29 cellular contexts compared by ENCODE assay signal in genomic region chr2:84652430-84652829, GRCh38.
DNase-seq lines count a peak whose midpoint lies in the region; ATAC-seq, FAIRE-seq and TF ChIP-seq lines count a peak whose summit lies in the region.
"Had no signal": no experiment of that assay in that cellular context is flagged by ENCODE, and none has a peak within 500 bp of the region (broad histone marks: within the 10 kb centered on the region; RNA-seq: fewer than 3 reads in every experiment).

No MANE protein-coding gene starts in this region.

- H2AFZ ChIP-seq in GM23248, result no peak overlapping the region

- H4K20me1 ChIP-seq in GM23248 (ENCODE audit: insufficient read depth), result no peaks in the 10 kb centered on the region

- intact Hi-C loops in CD8-positive, alpha-beta T cell (cut with DNase I, micrococcal nuclease), result loop anchor here (5.0 kb wide), 1 partner anchor 40 kb away; no protein-coding TSS in a partner anchor
- intact Hi-C loops in naive thymus-derived CD4-positive, alpha-beta T cell (cut with micrococcal nuclease), result loop anchor here (1.0 to 5.0 kb wide), 6 partner anchors 8 to 275 kb away; no protein-coding TSS in a partner anchor

- H3K9ac ChIP-seq in GM23248, result no peak overlapping the region

- H3K27ac ChIP-seq in CD8-positive, alpha-beta T cell (ENCODE audit: low read depth, low read length), result no peak overlapping the region
- peak overlapping the region; percentile 24 for H3K27ac ChIP-seq in naive thymus-derived CD4-positive, alpha-beta T cell (ENCODE audit: low read depth, low read length)
- no peak overlapping the region for H3K27ac ChIP-seq in GM23248
- H3K27ac ChIP-seq: adrenal gland, pancreas had no signal

- H3F3A ChIP-seq in GM23248 (ENCODE audit: insufficient read depth), result no peaks in the 10 kb centered on the region

- H3K9me3 ChIP-seq in CD8-positive, alpha-beta T cell (ENCODE audit: low read length), result no peaks in the 10 kb centered on the region
- no peaks in the 10 kb centered on the region for H3K9me3 ChIP-seq in naive thymus-derived CD4-positive, alpha-beta T cell (ENCODE audit: control insufficient read depth in 2 of 3, low read length in 3 of 3)
- no peaks in the 10 kb centered on the region for H3K9me3 ChIP-seq in GM23248 (ENCODE audit: low read depth)
- H3K9me3 ChIP-seq: adrenal gland, BE2C, Caco-2, pancreas had no signal

- H3K4me2 ChIP-seq in GM23248 (ENCODE audit: unreplicated experiment), result no peak overlapping the region
- H3K4me2 ChIP-seq: smooth muscle cell had no signal

- H3K4me3 Mint-ChIP-seq in activated T-cell treated with anti-CD3 and anti-CD28 coated beads, Interleukin-2, amount 50 U/mL, for 24 hours, result no peak overlapping the region
- peak overlapping the region; percentile 19 for H3K4me3 Mint-ChIP-seq in CD8-positive, alpha-beta T cell
- peak overlapping the region; percentile 43 for H3K4me3 Mint-ChIP-seq in T-helper 1 cell treated with Interleukin-12 subunit alpha and Interleukin-12 subunit beta and Interleukin-4 antibody, amounts not matched to agents 30 μg/mL and 1 μg/mL, for 36 hours
- peak overlapping the region in 9 of 10 donors; percentile 41 to 75 (median 67) for H3K4me3 Mint-ChIP-seq in naive thymus-derived CD4-positive, alpha-beta T cell
- H3K4me3 Mint-ChIP-seq: brain, nephron progenitor cell, type B pancreatic cell had no signal

- no peak overlapping the region for H3K4me3 ChIP-seq in CD8-positive, alpha-beta T cell (ENCODE audit: low read depth, low read length)
- H3K4me3 ChIP-seq in naive thymus-derived CD4-positive, alpha-beta T cell (ENCODE audit: low read length), result no peak overlapping the region
- no peak overlapping the region for H3K4me3 ChIP-seq in GM23248
- H3K4me3 ChIP-seq: adrenal gland, pancreas, smooth muscle cell had no signal

- 57% methylated on average over 1 of the region's 1 CpG for WGBS in GM23248 (ENCODE audit: low coverage in 1 of 2, low lambda C conversion rate in 2 of 2, missing lambda C conversion rate in 2 of 2), 2 experiments

- H3K27me3 Mint-ChIP-seq in activated T-cell treated with anti-CD3 and anti-CD28 coated beads, Interleukin-2, amount 50 U/mL, for 24 hours, result no peaks in the 10 kb centered on the region
- H3K27me3 Mint-ChIP-seq in CD8-positive, alpha-beta T cell (ENCODE audit: low read depth), result no peaks in the 10 kb centered on the region
- H3K27me3 Mint-ChIP-seq in T-helper 1 cell treated with Interleukin-12 subunit alpha and Interleukin-12 subunit beta and Interleukin-4 antibody, amounts not matched to agents 30 μg/mL and 1 μg/mL, for 36 hours (ENCODE audit: low read depth), result no peaks in the 10 kb centered on the region
- peaks cover 0 to 1% (median 0%) of the 10 kb centered on the region in 5 donors for H3K27me3 Mint-ChIP-seq in naive thymus-derived CD4-positive, alpha-beta T cell
- H3K27me3 Mint-ChIP-seq: brain had no signal

- H3K36me3 Mint-ChIP-seq in activated T-cell treated with anti-CD3 and anti-CD28 coated beads, Interleukin-2, amount 50 U/mL, for 24 hours (ENCODE audit: low read depth), result peaks cover 3% of the 10 kb centered on the region
- peaks cover 9% of the 10 kb centered on the region for H3K36me3 Mint-ChIP-seq in CD8-positive, alpha-beta T cell
- H3K36me3 Mint-ChIP-seq in T-helper 1 cell treated with Interleukin-12 subunit alpha and Interleukin-12 subunit beta and Interleukin-4 antibody, amounts not matched to agents 30 μg/mL and 1 μg/mL, for 36 hours (ENCODE audit: low read depth), result peaks cover 6% of the 10 kb centered on the region
- H3K36me3 Mint-ChIP-seq in naive thymus-derived CD4-positive, alpha-beta T cell, result peaks cover 6 to 28% (median 14%) of the 10 kb centered on the region in 5 donors
- H3K36me3 Mint-ChIP-seq: brain, type B pancreatic cell had no signal

- H3K79me2 ChIP-seq in GM23248 (ENCODE audit: insufficient read depth), result no peaks in the 10 kb centered on the region

- DNase-seq in activated T-cell treated with anti-CD3 and anti-CD28 coated beads, Interleukin-2, amount 50 U/mL, for 24 hours, result no peak
- DNase-seq in activated T-cell treated with anti-CD3 and anti-CD28 coated beads, Interleukin-2, amount 50 U/mL, for 48 hours, result no peak
- DNase-seq in CD8-positive, alpha-beta T cell, result no peak
- peak in 6 of 9 donors; percentile 30 to 68 (median 58) for DNase-seq in naive thymus-derived CD4-positive, alpha-beta T cell
- DNase-seq in KG1 (lab: John Stamatoyannopoulos, UW) (no peak), GM23248 (no peak), GM12891 (ENCODE audit: insufficient read length, low spot score) (no peak)
- DNase-seq: adrenal gland; BE2C; Caco-2; erythroblast; NCI-H1092 treated with DMSO at 0.1 percent for 48 hours; NCI-H187 treated with DMSO at 0.1 percent for 48 hours; NCI-H524 treated with DMSO at 0.1 percent for 48 hours; nephron progenitor cell; NK-92 treated with Interleukin-12 subunit alpha and Interleukin-12 subunit beta, amount 100 ng/mL, for 24 hours; pancreas; retina; SIG-M5; stimulated activated CD4-positive, alpha-beta T cell treated with anti-CD3 and anti-CD28 coated beads, Interleukin-1b, Interleukin-23, amount 100 ng/mL, for 48 hours; stimulated activated CD8-positive, alpha-beta memory T cell treated with anti-CD3 and anti-CD28 coated beads, Interleukin-4, amount 100 ng/mL, for 48 hours had no signal

- H3K4me1 Mint-ChIP-seq in activated T-cell treated with anti-CD3 and anti-CD28 coated beads, Interleukin-2, amount 50 U/mL, for 24 hours (ENCODE audit: low read depth), result peaks cover 75% of the 10 kb centered on the region
- H3K4me1 Mint-ChIP-seq in CD8-positive, alpha-beta T cell (ENCODE audit: low read depth), result peaks cover 84% of the 10 kb centered on the region
- H3K4me1 Mint-ChIP-seq in T-helper 1 cell treated with Interleukin-12 subunit alpha and Interleukin-12 subunit beta and Interleukin-4 antibody, amounts not matched to agents 30 μg/mL and 1 μg/mL, for 36 hours (ENCODE audit: low read depth), result peaks cover 47% of the 10 kb centered on the region
- H3K4me1 Mint-ChIP-seq in naive thymus-derived CD4-positive, alpha-beta T cell, result peaks cover 56 to 98% (median 90%) of the 10 kb centered on the region in 7 donors
- H3K4me1 Mint-ChIP-seq: brain, nephron progenitor cell had no signal

- no peak for FAIRE-seq in GM12891 (lab: Jason Lieb, UNC)
- FAIRE-seq: H54, HepG2, keratinocyte had no signal

- peak overlapping the region; percentile 12 for H3K27ac Mint-ChIP-seq in activated T-cell treated with anti-CD3 and anti-CD28 coated beads, Interleukin-2, amount 50 U/mL, for 24 hours
- H3K27ac Mint-ChIP-seq in CD8-positive, alpha-beta T cell, result peak overlapping the region; percentile 62
- peak overlapping the region; percentile 53 for H3K27ac Mint-ChIP-seq in T-helper 1 cell treated with Interleukin-12 subunit alpha and Interleukin-12 subunit beta and Interleukin-4 antibody, amounts not matched to agents 30 μg/mL and 1 μg/mL, for 36 hours
- H3K27ac Mint-ChIP-seq in naive thymus-derived CD4-positive, alpha-beta T cell, result peak overlapping the region in 8 of 9 donors; percentile 13 to 90 (median 53)
- H3K27ac Mint-ChIP-seq: brain, nephron progenitor cell, type B pancreatic cell had no signal

- peaks cover 12% of the 10 kb centered on the region for H3K9me3 Mint-ChIP-seq in activated T-cell treated with anti-CD3 and anti-CD28 coated beads, Interleukin-2, amount 50 U/mL, for 24 hours
- peaks cover 9% of the 10 kb centered on the region for H3K9me3 Mint-ChIP-seq in CD8-positive, alpha-beta T cell
- H3K9me3 Mint-ChIP-seq in T-helper 1 cell treated with Interleukin-12 subunit alpha and Interleukin-12 subunit beta and Interleukin-4 antibody, amounts not matched to agents 30 μg/mL and 1 μg/mL, for 36 hours, result peaks cover 12% of the 10 kb centered on the region
- H3K9me3 Mint-ChIP-seq in naive thymus-derived CD4-positive, alpha-beta T cell, result peaks cover 0 to 37% (median 11%) of the 10 kb centered on the region in 11 donors
- H3K9me3 Mint-ChIP-seq: brain, nephron progenitor cell, type B pancreatic cell had no signal

- in situ Hi-C loops in GM23248 (cut with MboI), result no loop called here

- no peak for ATAC-seq in CD8-positive, alpha-beta T cell
- peak; percentile 36 for ATAC-seq in naive thymus-derived CD4-positive, alpha-beta T cell
- ATAC-seq: HepG2, Panc1, pancreas had no signal

- H3K9me2 ChIP-seq in GM23248 (ENCODE audit: insufficient read depth), result no peaks in the 10 kb centered on the region

- no peak for TF ChIP-seq POLR2A in GM12891 (IDR thresholded peaks at IDR 0.05; ENCODE audit: low read depth, low read length)

- peaks cover 77% of the 10 kb centered on the region for H3K4me1 ChIP-seq in CD8-positive, alpha-beta T cell (ENCODE audit: insufficient read depth, low read length)
- peaks cover 26 to 83% of the 10 kb centered on the region in 2 donors for H3K4me1 ChIP-seq in naive thymus-derived CD4-positive, alpha-beta T cell (ENCODE audit: control insufficient read depth in 2 of 2, insufficient read depth in 2 of 2, low read length in 2 of 2)
- no peaks in the 10 kb centered on the region for H3K4me1 ChIP-seq in GM23248 (ENCODE audit: insufficient read depth)
- H3K4me1 ChIP-seq: adrenal gland, BE2C, Caco-2, pancreas had no signal

- no peaks in the 10 kb centered on the region for H3K27me3 ChIP-seq in CD8-positive, alpha-beta T cell (ENCODE audit: insufficient read depth, low read length)
- no peaks in the 10 kb centered on the region for H3K27me3 ChIP-seq in naive thymus-derived CD4-positive, alpha-beta T cell (ENCODE audit: control insufficient read depth in 2 of 2, insufficient read depth in 2 of 2, low read length in 2 of 2)
- H3K27me3 ChIP-seq in GM23248 (replicated peaks; ENCODE audit: insufficient read depth), result peaks cover 31% of the 10 kb centered on the region
- H3K27me3 ChIP-seq: adrenal gland, BE2C, pancreas had no signal

- TF ChIP-seq CTCF in CD8-positive, alpha-beta T cell (IDR thresholded peaks at IDR 0.05), result no peak

- no peaks in the 10 kb centered on the region for H3K36me3 ChIP-seq in CD8-positive, alpha-beta T cell (ENCODE audit: insufficient read depth, low read length)
- H3K36me3 ChIP-seq in naive thymus-derived CD4-positive, alpha-beta T cell (ENCODE audit: control insufficient read depth in 2 of 3, insufficient read depth in 3 of 3, low read length in 3 of 3), result no peaks in the 10 kb centered on the region
- H3K36me3 ChIP-seq in GM23248 (ENCODE audit: low read depth), result no peaks in the 10 kb centered on the region
- H3K36me3 ChIP-seq: adrenal gland, BE2C, pancreas had no signal

- CTCF ChIA-PET in CD8-positive, alpha-beta T cell (lab: Charles Lee), result interaction anchor here (0.7 to 0.9 kb wide), 2 partner anchors 197 to 205 kb away, joined by 3 to 4 read pairs; no protein-coding TSS in a partner anchor
- CTCF ChIA-PET in naive thymus-derived CD4-positive, alpha-beta T cell (lab: Charles Lee), result interaction anchor here (0.6 to 1.3 kb wide), 3 partner anchors 21 to 266 kb away, joined by 3 to 4 read pairs (median 3); no protein-coding TSS in a partner anchor

- POLR2A ChIA-PET in CD8-positive, alpha-beta T cell (lab: Charles Lee), result interaction anchor here (0.6 to 1.3 kb wide), 3 partner anchors 130 to 253 kb away, joined by 3 to 4 read pairs (median 3); partner anchors contain the start of gene TMSB10
- POLR2A ChIA-PET in naive thymus-derived CD4-positive, alpha-beta T cell (lab: Charles Lee), result interaction anchor here (0.7 to 1.1 kb wide), 8 partner anchors 42 to 254 kb away, joined by 3 to 4 read pairs (median 3); no protein-coding TSS in a partner anchor

TF ChIP-seq in GM12891, 5 proteins besides CTCF, POLR2A, EP300 and RAD21 (continues in another document):
- TF ChIP-seq TAF1 (IDR thresholded peaks at IDR 0.05; ENCODE audit: low read depth, low read length) (no peak), PAX5 (IDR thresholded peaks at IDR 0.05; ENCODE audit: insufficient read depth, low read length, severe bottlenecking) (no peak)

Comparison
In these comparisons a context has a peak if more than half of its experiments do, and no peak if none do; other contexts are left out.
1. DNase-seq: peak in naive thymus-derived CD4-positive, alpha-beta T cell (6 of 9); none in activated T-cell treated with anti-CD3 and anti-CD28 coated beads, Interleukin-2, amount 50 U/mL, for 24 hours (single experiment), activated T-cell treated with anti-CD3 and anti-CD28 coated beads, Interleukin-2, amount 50 U/mL, for 48 hours (0 of 2), CD8-positive, alpha-beta T cell (0 of 7), KG1 (single experiment), GM23248 (single experiment) and GM12891 (single experiment).
2. H3K27ac Mint-ChIP-seq: peak in every context shown above with its lines; median percentile 62 in CD8-positive, alpha-beta T cell; 53 in T-helper 1 cell treated with Interleukin-12 subunit alpha and Interleukin-12 subunit beta and Interleukin-4 antibody, amounts not matched to agents 30 μg/mL and 1 μg/mL, for 36 hours; 53 in naive thymus-derived CD4-positive, alpha-beta T cell; 12 in activated T-cell treated with anti-CD3 and anti-CD28 coated beads, Interleukin-2, amount 50 U/mL, for 24 hours.